In the genomic region with DNA sequence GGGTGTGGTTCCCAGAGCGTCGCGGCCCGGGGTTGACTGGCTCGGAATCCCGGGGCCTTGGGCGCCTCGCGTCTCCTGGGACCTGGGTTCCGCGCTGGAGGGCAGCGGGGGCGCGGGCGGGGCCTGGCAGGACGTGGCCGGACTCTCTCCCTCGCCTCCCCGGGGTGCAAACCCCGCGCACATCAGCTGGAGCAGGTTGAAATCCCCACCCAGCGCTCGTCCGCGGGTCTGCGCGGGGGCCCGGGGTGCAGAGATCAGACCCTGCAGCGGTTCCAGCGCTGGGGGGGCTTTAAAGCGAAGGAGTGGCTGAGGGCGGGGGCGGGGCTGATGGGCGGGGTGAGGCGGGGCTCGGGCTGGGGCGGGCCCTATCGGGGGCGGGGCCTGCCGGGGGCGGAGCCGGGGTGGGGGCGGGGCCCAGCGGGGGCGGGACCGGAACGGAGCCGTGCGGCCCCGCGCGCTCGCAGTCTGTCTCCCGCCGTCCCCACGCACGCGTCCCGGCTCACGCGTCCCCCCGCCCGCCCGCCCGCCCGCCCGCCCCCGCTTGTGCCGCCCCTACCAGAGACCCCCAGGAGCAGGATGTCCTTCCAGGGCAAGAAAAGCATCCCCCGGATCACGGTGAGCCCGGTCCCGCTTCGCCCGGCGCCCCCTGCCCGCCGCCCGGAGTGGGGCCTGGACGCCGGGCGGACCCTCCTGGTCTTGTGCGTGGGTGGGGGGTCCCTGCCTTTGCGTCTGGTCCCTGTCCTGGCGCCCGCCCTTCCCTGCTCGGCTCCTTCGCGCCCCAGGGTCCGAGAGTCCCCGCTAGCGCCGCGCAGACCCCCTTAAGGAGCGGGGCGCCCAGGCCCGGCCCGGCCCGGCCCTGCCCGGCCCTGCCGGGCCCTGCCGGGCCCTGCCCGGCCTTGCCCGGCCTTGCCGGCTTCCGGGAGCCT, we compare ENCODE assay signal across 1 cellular context.
TF ChIP-seq lines count a peak whose summit lies in the region.

Gene DPYSL4, plus strand, starts transcription at position 461 of the 926 bp plus-strand sequence. Its CDS starts 116 bp downstream, at position 577.

TF ChIP-seq in GM23338, 12 proteins besides CTCF, POLR2A, EP300 and RAD21 (continued from another document):
- TF ChIP-seq ZNF462 (CRISPR knock-in tag; IDR thresholded peaks at IDR 0.05): no peak
- no peak for TF ChIP-seq JUNB (IDR thresholded peaks at IDR 0.05; ENCODE audit: unreplicated experiment)
- TF ChIP-seq EZH2phosphoT487 (IDR thresholded peaks at IDR 0.05; ENCODE audit: unreplicated experiment): no peak
